Comparison of ENCODE assay signal across 8 cellular contexts in the genomic region with DNA sequence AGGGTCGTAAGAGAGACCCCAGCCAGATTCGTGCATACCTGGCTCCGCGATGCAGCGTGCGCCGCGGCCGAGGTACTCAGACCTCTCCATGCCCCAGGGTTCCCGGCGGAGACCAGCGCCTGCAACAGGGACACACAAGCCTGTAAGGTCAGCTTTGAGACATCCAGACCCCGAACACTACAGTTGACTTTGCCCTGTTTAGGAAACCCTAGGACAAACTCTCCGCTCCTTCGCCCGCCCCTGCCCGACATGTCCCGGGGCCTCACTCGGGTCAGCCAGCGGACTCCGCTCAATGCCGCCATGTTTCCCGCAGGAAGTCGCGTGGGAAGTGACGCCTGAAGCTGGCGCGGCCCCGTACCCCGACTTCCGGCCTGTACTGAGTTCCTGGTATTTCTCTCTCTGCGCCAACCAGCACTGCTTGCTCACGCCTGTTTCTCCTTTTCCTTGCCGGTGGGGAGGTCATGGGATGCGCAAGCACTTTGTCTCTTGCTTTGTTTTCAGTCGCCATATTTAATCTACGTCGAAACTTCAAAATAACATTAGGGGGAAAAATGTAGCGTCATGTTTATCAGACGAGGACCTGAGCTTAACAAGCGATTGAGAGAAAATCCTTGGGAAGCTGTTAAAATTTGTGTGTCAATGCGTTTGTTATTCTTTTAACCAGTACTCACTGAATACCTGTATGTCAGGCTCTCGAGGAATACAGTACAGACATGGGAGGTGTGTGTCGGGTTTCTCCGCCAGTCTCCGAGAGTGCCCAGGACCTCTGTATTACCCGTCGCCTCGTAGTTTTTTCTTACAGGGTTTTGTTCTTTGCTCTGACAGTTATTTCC. TPM values are rescaled to one million over a fixed set of nuclear protein-coding genes. Genes with fewer than 3 reads are reported as not detected.
DNase-seq lines count a peak whose midpoint lies in the region; ATAC-seq, FAIRE-seq and TF ChIP-seq lines count a peak whose summit lies in the region.

IDH3B (minus strand) TSS at position 330 of the 833 bp plus-strand sequence; CDS start at position 302, 28 bp downstream.

- ATAC-seq in HG02884 (IDR thresholded peaks at IDR 0.05; ENCODE audit: unreplicated experiment): peak; percentile 70
- peak; percentile 99 for ATAC-seq in left ventricle myocardium superior
- ATAC-seq in psoas muscle: peak; percentile 98 to 99 (median 98)

- peak within 1 kb of the TSS; percentile 94 for H3K4me3 ChIP-seq in psoas muscle

- TF ChIP-seq CTCF in GM13976 (IDR thresholded peaks at IDR 0.05; ENCODE audit: borderline replicate concordance, control extremely low read depth, extremely low read depth, insufficient read depth, missing control alignments): no peak
- no peak for TF ChIP-seq CTCF in psoas muscle (IDR thresholded peaks at IDR 0.05)

- intact Hi-C loops in left ventricle myocardium superior (cut with micrococcal nuclease): no loop called here
- intact Hi-C loops in psoas muscle (cut with DNase I): no loop called here

- peaks cover 17 to 41% of the 10 kb centered on the region in 2 donors for H3K36me3 ChIP-seq in psoas muscle (ENCODE audit: insufficient read depth in 1 of 2, low read depth in 1 of 2)

- WGBS in psoas muscle, 3 donors: 3 to 6% (median 4%) methylated on average over 47 to 49 of the region's 49 CpGs

- in situ Hi-C loops in GM13976 (cut with MboI; ENCODE audit: low sequenced_read_pairs, unreplicated experiment): no loop called here

- H3K27ac ChIP-seq in angular gyrus (ENCODE audit: low read depth, low read length) (peak within 1 kb of the TSS; percentile 93), psoas muscle (peak within 1 kb of the TSS; percentile 90)

- DNase-seq in GM13976 (ENCODE audit: low spot score) (peak; percentile 94), NCI-H1694 treated with DMSO at 0.1 percent for 48 hours (lab: John Stamatoyannopoulos, UW) (peak; percentile 92), T-helper 2 cell (peak; percentile 72 to 95 (median 87)), left ventricle myocardium superior (peak; percentile 94), psoas muscle (peak; percentile 94 to 96), urothelium cell line (ENCODE audit: low spot score) (peak; percentile 91)

- no peaks in the 10 kb centered on the region for H3K27me3 ChIP-seq in psoas muscle (ENCODE audit: insufficient read depth in 3 of 3, low read length in 2 of 3)

- H3K9me3 ChIP-seq in psoas muscle: no peaks in the 10 kb centered on the region

- no peak for FAIRE-seq in urothelium cell line (lab: Jason Lieb, UNC)

- H3K4me1 ChIP-seq in psoas muscle: peaks cover 3% of the 10 kb centered on the region

RNA-seq across cellular contexts. Expression of gene IDH3B, which starts in this region (rescaled TPM):
- total RNA-seq in left ventricle myocardium superior: 247 TPM
- 100 to 1,000 TPM in 2 of 4 donors, 10 to 100 TPM in 2; 58.8 to 153 (median 97.6) TPM for total RNA-seq in psoas muscle
- 100 to 1,000 TPM in 2 of 3 donors, 10 to 100 TPM in 1; 86.0 to 262 (median 166) TPM for polyA plus RNA-seq in psoas muscle

Comparison
In these comparisons a context has a peak if more than half of its experiments do, and no peak if none do; other contexts are left out.
1. Peak in every context shown above with its lines: DNase-seq, ATAC-seq, H3K4me3 ChIP-seq and H3K27ac ChIP-seq.